ENCODE assay signal across 1 cellular context in genomic region chr17:27892866-27893769, GRCh38.
TF ChIP-seq lines count a peak whose summit lies in the region.

LYRM9 (minus strand) TSS chr17:27893365; CDS start chr17:27882694, 10,671 bp downstream.

TF ChIP-seq in HepG2, 621 proteins besides CTCF, POLR2A, EP300 and RAD21 (continued from another document and continues in another):
- TF ChIP-seq ZIK1 (CRISPR knock-in tag; IDR thresholded peaks at IDR 0.05; ENCODE audit: borderline replicate concordance, low read depth) = peak; percentile 40; the same call in 1 of the 2 replicates
- peak; percentile 33; the same call in 1 of the 2 replicates for TF ChIP-seq TBX2 (CRISPR knock-in tag; IDR thresholded peaks at IDR 0.05; ENCODE audit: borderline replicate concordance)
- no peak for TF ChIP-seq ZNF768 (CRISPR knock-in tag; IDR thresholded peaks at IDR 0.05)
- TF ChIP-seq RBAK (CRISPR knock-in tag; IDR thresholded peaks at IDR 0.05) = no peak
- peak; percentile 89 for TF ChIP-seq ZNF687 (CRISPR knock-in tag; IDR thresholded peaks at IDR 0.05)
- TF ChIP-seq ASH2L (IDR thresholded peaks at IDR 0.05; ENCODE audit: insufficient read length, low read depth, low read length) = peak; percentile 14
- no peak; the same call in 1 of the 2 replicates for TF ChIP-seq ZMAT3 (CRISPR knock-in tag; conservative IDR thresholded peaks at IDR 0.05)
- peak; percentile 85 for TF ChIP-seq HNRNPLL (IDR thresholded peaks at IDR 0.05; ENCODE audit: low read depth, low read length, poor library complexity, severe bottlenecking)
- TF ChIP-seq ATF6 (CRISPR knock-in tag; conservative IDR thresholded peaks at IDR 0.05) = no peak
- TF ChIP-seq REST (IDR thresholded peaks at IDR 0.05; ENCODE audit: borderline replicate concordance in 1 of 2, low read depth in 1 of 2, low read length in 2 of 2) = no peak
- TF ChIP-seq ZNF546 (CRISPR knock-in tag; conservative IDR thresholded peaks at IDR 0.05) = 0 out of 2 replicates have a peak, but pooled peaks have one; percentile 56
- TF ChIP-seq ISL2 (CRISPR knock-in tag; IDR thresholded peaks at IDR 0.05) = peak; percentile 42; the same call in 1 of the 2 replicates
- TF ChIP-seq ZNF660 (CRISPR knock-in tag; IDR thresholded peaks at IDR 0.05; ENCODE audit: borderline replicate concordance, low read depth) = no peak
- peak; percentile 39; the same call in 1 of the 2 replicates for TF ChIP-seq ZGPAT (CRISPR knock-in tag; IDR thresholded peaks at IDR 0.05)
- no peak for TF ChIP-seq ZNF10 (CRISPR knock-in tag; IDR thresholded peaks at IDR 0.05; ENCODE audit: borderline replicate concordance, low read depth)
- TF ChIP-seq ZNF891 (CRISPR knock-in tag; IDR thresholded peaks at IDR 0.05) = no peak
- TF ChIP-seq ZNF431 (CRISPR knock-in tag; IDR thresholded peaks at IDR 0.05; ENCODE audit: borderline replicate concordance, low read depth) = no peak
- TF ChIP-seq ZNF570 (CRISPR knock-in tag; IDR thresholded peaks at IDR 0.05; ENCODE audit: borderline replicate concordance) = no peak
- peak; percentile 78 for TF ChIP-seq SPEN (CRISPR knock-in tag; IDR thresholded peaks at IDR 0.05; ENCODE audit: low read depth)
- TF ChIP-seq PATZ1 (CRISPR knock-in tag; IDR thresholded peaks at IDR 0.05) = peak; percentile 70; the same call in 1 of the 2 replicates
- 0 out of 2 replicates have a peak, but pooled peaks have one; percentile 66 for TF ChIP-seq AHR (CRISPR knock-in tag; IDR thresholded peaks at IDR 0.05)
- TF ChIP-seq BRF2 (CRISPR knock-in tag; IDR thresholded peaks at IDR 0.05) = no peak
- TF ChIP-seq REXO4 (CRISPR knock-in tag; IDR thresholded peaks at IDR 0.05; ENCODE audit: borderline replicate concordance) = no peak
- TF ChIP-seq SIN3B (IDR thresholded peaks at IDR 0.05; ENCODE audit: low read length) = no peak
- TF ChIP-seq ZNF691 (CRISPR knock-in tag; IDR thresholded peaks at IDR 0.05; ENCODE audit: borderline replicate concordance, low read depth) = no peak
- TF ChIP-seq ZBTB7B (CRISPR knock-in tag; IDR thresholded peaks at IDR 0.05) = peak; percentile 39; the same call in 1 of the 2 replicates
- TF ChIP-seq HOXD1 (CRISPR knock-in tag; IDR thresholded peaks at IDR 0.05) = 0 out of 2 replicates have a peak, but pooled peaks have one; percentile 49
- TF ChIP-seq FOXC1 (CRISPR knock-in tag; IDR thresholded peaks at IDR 0.05; ENCODE audit: borderline replicate concordance) = no peak
- no peak for TF ChIP-seq KDM1A (CRISPR knock-in tag; IDR thresholded peaks at IDR 0.05)
- no peak for TF ChIP-seq MAF1 (CRISPR knock-in tag; IDR thresholded peaks at IDR 0.05; ENCODE audit: borderline replicate concordance)
- TF ChIP-seq ZNF235 (CRISPR knock-in tag; IDR thresholded peaks at IDR 0.05; ENCODE audit: borderline replicate concordance) = no peak
- TF ChIP-seq MYPOP (CRISPR knock-in tag; IDR thresholded peaks at IDR 0.05) = peak; percentile 66; the same call in 1 of the 2 replicates
- no peak for TF ChIP-seq CREBL2 (CRISPR knock-in tag; IDR thresholded peaks at IDR 0.05; ENCODE audit: borderline replicate concordance)
- TF ChIP-seq CENPT (CRISPR knock-in tag; IDR thresholded peaks at IDR 0.05; ENCODE audit: low read depth) = no peak
- 0 out of 2 replicates have a peak, but pooled peaks have one; percentile 37 for TF ChIP-seq E2F2 (CRISPR knock-in tag; IDR thresholded peaks at IDR 0.05; ENCODE audit: borderline replicate concordance)
- peak; percentile 29; the same call in 1 of the 2 replicates for TF ChIP-seq POGZ (CRISPR knock-in tag; IDR thresholded peaks at IDR 0.05)
- no peak for TF ChIP-seq ZNF644 (CRISPR knock-in tag; IDR thresholded peaks at IDR 0.05; ENCODE audit: low read depth)
- TF ChIP-seq ATF3 (CRISPR knock-in tag; IDR thresholded peaks at IDR 0.05) = 0 out of 2 replicates have a peak, but pooled peaks have one; percentile 16
- TF ChIP-seq KAT2B (IDR thresholded peaks at IDR 0.05; ENCODE audit: borderline replicate concordance, low read depth, low read length) = no peak
- peak; percentile 99 for TF ChIP-seq ZKSCAN1 (IDR thresholded peaks at IDR 0.05; ENCODE audit: low read length)
- TF ChIP-seq ETV5 (CRISPR knock-in tag; IDR thresholded peaks at IDR 0.05; ENCODE audit: borderline replicate concordance) = no peak
- TF ChIP-seq ZFX (CRISPR knock-in tag; IDR thresholded peaks at IDR 0.05; ENCODE audit: low read depth) = peak; percentile 92
